In the genomic region with DNA sequence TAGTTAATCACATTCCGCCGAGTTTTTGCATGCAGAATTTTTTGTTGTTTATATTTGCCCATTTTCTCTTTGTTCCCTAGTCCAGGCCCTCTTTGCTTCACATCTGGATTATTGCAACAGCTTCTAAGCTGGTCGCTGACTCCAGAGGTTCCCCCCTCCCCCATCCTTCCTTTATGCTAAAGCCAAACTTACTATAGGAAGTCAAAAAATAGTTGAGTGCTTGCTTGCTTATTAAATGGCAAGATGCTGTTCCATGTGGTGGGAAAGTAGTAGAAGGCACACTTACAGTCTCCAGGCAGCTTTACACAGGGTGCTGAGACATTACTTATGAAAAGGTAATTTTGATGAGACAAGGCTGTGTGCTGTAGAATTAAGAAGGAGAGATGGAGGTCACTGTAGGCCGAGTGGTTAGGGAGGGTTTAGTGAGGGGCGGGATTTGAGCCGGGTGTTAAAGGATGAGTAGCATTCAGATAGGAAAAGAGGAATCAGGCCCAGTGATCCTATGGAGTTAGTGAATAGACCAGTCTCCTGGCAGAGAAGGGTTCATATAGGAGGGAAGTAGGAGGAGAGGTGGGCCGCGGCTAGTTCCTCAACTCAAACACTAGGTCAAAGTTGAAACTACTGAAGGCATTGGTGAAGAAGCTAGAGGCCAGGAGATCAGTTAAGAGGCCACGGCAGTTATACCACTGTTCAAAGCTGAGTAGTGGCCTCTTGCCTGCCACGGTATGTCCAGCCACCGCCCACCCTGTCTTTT, we compare ENCODE assay signal across 8 cellular contexts. TPM values are rescaled to one million over a fixed set of nuclear protein-coding genes. Genes with fewer than 3 reads are reported as not detected.
A peak's percentile ranks its signal among the peaks of the same experiment; 100 is the strongest.
DNase-seq lines count a peak whose midpoint lies in the region; ATAC-seq and TF ChIP-seq lines count a peak whose summit lies in the region.

No MANE protein-coding gene starts in this region.

- H3K27ac ChIP-seq in H9 (ENCODE audit: insufficient read length, low read depth, low read length) (no peak overlapping the region), esophagus squamous epithelium (peak overlapping the region in 3 of 4 donors; percentile 37 to 96 (median 92)), prostate gland (peak overlapping the region; percentile 93 to 94)

- H3K79me2 ChIP-seq in H9 (ENCODE audit: insufficient read depth, low read length): peaks cover 5% of the 10 kb centered on the region; the same call in 1 of the 2 replicates

- peaks cover 21 to 29% of the 10 kb centered on the region in 2 experiments for H3K4me1 Mint-ChIP-seq in H9

- H3K4ac ChIP-seq in H9 (ENCODE audit: low read depth, low read length): no peak overlapping the region

- H3K23me2 ChIP-seq in H9 (ENCODE audit: insufficient read length, low read depth, low read length, poor library complexity, severe bottlenecking): peaks cover 12% of the 10 kb centered on the region

- no CpG with 5 or more reads among the region's 11 CpGs for WGBS in H9 (ENCODE audit: extremely low coverage, insufficient read length, low lambda C conversion rate)
- WGBS in esophagus squamous epithelium, 2 donors: 25% methylated on average over 9 to 11 of the region's 11 CpGs
- 40% methylated on average over 11 of the region's 11 CpGs for WGBS in prostate gland

- no peaks in the 10 kb centered on the region for H3K9me3 Mint-ChIP-seq in H9

- no peak overlapping the region for H2BK15ac ChIP-seq in H9 (ENCODE audit: low read depth, low read length)

- peaks cover 0 to 32% (median 0%) of the 10 kb centered on the region in 3 donors for H3K36me3 ChIP-seq in esophagus squamous epithelium
- no peaks in the 10 kb centered on the region for H3K36me3 ChIP-seq in prostate gland

- no peak overlapping the region for H2BK5ac ChIP-seq in H9 (ENCODE audit: insufficient read length, low read length)

- H3K23ac ChIP-seq in H9 (ENCODE audit: insufficient read length, low read depth, low read length): no peak overlapping the region

- H3K4me3 ChIP-seq in esophagus squamous epithelium (peak overlapping the region; percentile 80 to 94 (median 90)), prostate gland (peak overlapping the region; percentile 91 to 96)

- no peak overlapping the region for H2AFZ ChIP-seq in H9 (ENCODE audit: low read length)

- no peak overlapping the region for H3T11ph ChIP-seq in H9 (ENCODE audit: low read length)

- no peak overlapping the region for H3K18ac ChIP-seq in H9 (ENCODE audit: insufficient read length, low read depth, low read length)

- peaks cover 18% of the 10 kb centered on the region for H3K27me3 Mint-ChIP-seq in H9 (ENCODE audit: low read depth)

- H3K4me3 Mint-ChIP-seq in H9: peak overlapping the region; percentile 81 to 87

- DNase-seq in H9 (no peak), SKM-1 treated with dmso at 0.1 percent for 144 hours (lab: John Stamatoyannopoulos, UW; ENCODE audit: unreplicated experiment) (peak; percentile 75), esophagus squamous epithelium (lab: John Stamatoyannopoulos, UW) (no peak), prostate gland (ENCODE audit: low spot score) (no peak), NCI-H1092 treated with DMSO at 0.1 percent for 48 hours (lab: John Stamatoyannopoulos, UW) (no peak)
- DNase-seq in central memory CD4-positive, alpha-beta T cell: no peak

- H3K4me1 ChIP-seq in H9 (ENCODE audit: insufficient read depth, low read length) (no peaks in the 10 kb centered on the region; the same call in 1 of the 2 replicates), esophagus squamous epithelium (peaks cover 13 to 51% (median 21%) of the 10 kb centered on the region in 3 donors), prostate gland (replicated peaks) (peaks cover 10% of the 10 kb centered on the region)

- H3K36me3 Mint-ChIP-seq in H9 (ENCODE audit: insufficient read depth in 1 of 3, low read depth in 3 of 3): peaks cover 1 to 25% (median 20%) of the 10 kb centered on the region in 3 experiments; a peak in 5 of 7 replicates

- H3K27me3 ChIP-seq in H9 (ENCODE audit: insufficient read depth, low read length) (no peaks in the 10 kb centered on the region), esophagus squamous epithelium (peaks cover 0 to 3% (median 0%) of the 10 kb centered on the region in 4 donors), prostate gland (replicated peaks; ENCODE audit: insufficient read depth) (no peaks in the 10 kb centered on the region)

- ATAC-seq in GM21529 (IDR thresholded peaks at IDR 0.05; ENCODE audit: unreplicated experiment) (no peak), GM18858 (IDR thresholded peaks at IDR 0.05; ENCODE audit: unreplicated experiment) (no peak)

- no peaks in the 10 kb centered on the region for H3K9me3 ChIP-seq in H9 (ENCODE audit: control insufficient read depth, low read depth, low read length)
- H3K9me3 ChIP-seq in esophagus squamous epithelium: no peaks in the 10 kb centered on the region
- no peaks in the 10 kb centered on the region for H3K9me3 ChIP-seq in prostate gland

- H3K56ac ChIP-seq in H9 (ENCODE audit: insufficient read length, low read depth, low read length): no peak overlapping the region

- H4K20me1 ChIP-seq in H9 (ENCODE audit: control insufficient read depth, insufficient read depth, insufficient read length): no peaks in the 10 kb centered on the region

- H3K9ac ChIP-seq in H9 (ENCODE audit: extremely low read depth, insufficient read length, low read length): no peak overlapping the region

- H3K4me2 ChIP-seq in H9 (ENCODE audit: insufficient read depth, insufficient read length, low read length): peak overlapping the region; percentile 89

- H3K79me1 ChIP-seq in H9 (ENCODE audit: insufficient read depth, low read depth, low read length, poor library complexity, severe bottlenecking): no peaks in the 10 kb centered on the region

- H3K14ac ChIP-seq in H9 (ENCODE audit: insufficient read depth, low read length): no peak overlapping the region

- TF ChIP-seq CTCF in H9 (conservative IDR thresholded peaks at IDR 0.05) (no peak), esophagus squamous epithelium (IDR thresholded peaks at IDR 0.05) (no peak), prostate gland (IDR thresholded peaks at IDR 0.05) (no peak)

- peak overlapping the region; percentile 10 to 89 (median 30); a peak in 6 of 7 replicates for H3K27ac Mint-ChIP-seq in H9

- no peak overlapping the region for H2BK20ac ChIP-seq in H9 (ENCODE audit: low read depth, low read length, poor library complexity, severe bottlenecking)

- intact Hi-C loops in esophagus squamous epithelium (cut with DNase I): loop anchor here (10.0 kb wide), 1 partner anchor 53 kb away; a partner anchor contains a TSS
- intact Hi-C loops in prostate gland (cut with DNase I): loop anchor here (5.0 kb wide), 1 partner anchor 50 kb away; a partner anchor contains a TSS

- no peak overlapping the region for H2BK12ac ChIP-seq in H9 (ENCODE audit: insufficient read length, low read depth, low read length)

- no peak overlapping the region for H4K5ac ChIP-seq in H9 (ENCODE audit: insufficient read length, low read depth, low read length)

- H2AK5ac ChIP-seq in H9 (ENCODE audit: insufficient read length, low read length): no peak overlapping the region

- no peak overlapping the region for H2BK120ac ChIP-seq in H9 (ENCODE audit: low read depth, low read length, poor library complexity, severe bottlenecking)

- H4K91ac ChIP-seq in H9 (ENCODE audit: insufficient read length, low read depth, low read length): no peak overlapping the region

- no peak for TF ChIP-seq POLR2A in esophagus squamous epithelium (IDR thresholded peaks at IDR 0.05)
- TF ChIP-seq POLR2A in prostate gland (IDR thresholded peaks at IDR 0.05): no peak

- no peak overlapping the region for H4K8ac ChIP-seq in H9 (replicated peaks; ENCODE audit: insufficient read length, low read depth, low read length)

RNA-seq across cellular contexts. Expression of a gene that starts 1.4 kb away (rescaled TPM):
- 15.6 and 15.8 TPM in 2 replicates for total RNA-seq in H9 (2021)
- total RNA-seq in esophagus squamous epithelium: 1 to 10 TPM; 4.0 to 8.2 (median 4.5) TPM
- total RNA-seq in prostate gland: 10 to 100 TPM in 1 of 2 donors, 1 to 10 TPM in 1; 4.5 to 10.8 TPM

RNA-seq across cellular contexts. Expression of a gene that starts 52.7 kb away (rescaled TPM):
- total RNA-seq in H9 (2021) (17.8 and 18.6 TPM in 2 replicates), esophagus squamous epithelium (10 to 100 TPM in 2 of 4 donors, 1 to 10 TPM in 2; 3.0 to 16.4 (median 10.6) TPM), prostate gland (10 to 100 TPM; 14.7 to 20.7 TPM)

RNA-seq across cellular contexts. Expression of a gene that starts 57.0 kb away (rescaled TPM):
- total RNA-seq in H9 (2021) (15.7 and 21.9 TPM in 2 replicates), esophagus squamous epithelium (10 to 100 TPM in 3 of 4 donors, 1 to 10 TPM in 1; 9.9 to 14.3 (median 12.9) TPM), prostate gland (100 to 1,000 TPM in 1 of 2 donors, 10 to 100 TPM in 1; 30.0 to 118 TPM)
